Comparison of ENCODE assay signal across 1 cellular context in the genomic region with DNA sequence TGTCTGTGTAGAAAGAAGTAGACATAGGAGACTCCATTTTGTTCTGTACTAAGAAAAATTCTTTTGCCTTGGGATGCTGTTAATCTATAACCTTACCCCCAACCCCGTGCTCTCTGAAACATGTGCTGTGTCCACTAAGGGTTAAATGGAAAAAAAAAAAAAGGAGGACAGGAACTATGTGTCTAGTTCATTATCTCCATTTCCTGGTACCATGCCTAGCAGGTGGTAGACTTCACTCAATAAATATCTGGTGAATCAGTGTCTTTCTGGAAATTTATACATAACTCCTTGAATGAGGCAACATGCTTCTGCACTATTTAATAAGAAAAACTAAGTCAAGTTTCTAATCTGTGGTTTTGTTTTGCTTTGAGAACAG.
TF ChIP-seq lines count a peak whose summit lies in the region.

No MANE protein-coding gene starts in this region.

TF ChIP-seq in GM12878, 131 proteins besides CTCF, POLR2A, EP300 and RAD21:
- TF ChIP-seq ZNF217 (IDR thresholded peaks at IDR 0.05) = 0 out of 2 replicates have a peak, but pooled peaks have one; percentile 19
